In genomic region chr12:34387711-34388635, GRCh38 we compare ENCODE assay signal across 15 cellular contexts.
DNase-seq lines count a peak whose midpoint lies in the region; ATAC-seq, FAIRE-seq and TF ChIP-seq lines count a peak whose summit lies in the region.
"Had no signal": no experiment of that assay in that cellular context is flagged by ENCODE, and none has a peak within 500 bp of the region (broad histone marks: within the 10 kb centered on the region; RNA-seq: fewer than 3 reads in every experiment).

No MANE protein-coding gene starts in this region.

- no peak overlapping the region for H3K4me3 ChIP-seq in right cardiac atrium (ENCODE audit: low read length)
- no peak overlapping the region for H3K4me3 ChIP-seq in left ventricle myocardium inferior
- H3K4me3 ChIP-seq in kidney (ENCODE audit: low read length in 2 of 2) = no peak overlapping the region
- H3K4me3 ChIP-seq in spleen = no peak overlapping the region
- H3K4me3 ChIP-seq: BLaER1 treated with 17β-estradiol and CSF1 and Interleukin-3, amounts not matched to agents 10 nM and 100 nM; GM23248; HAP-1 had no signal

- WGBS in right cardiac atrium = 72% methylated on average over 25 of the region's 25 CpGs
- 74 to 80% (median 77%) methylated on average over 25 of the region's 25 CpGs for WGBS in spleen, 5 donors

- TF ChIP-seq POLR2A in spleen (IDR thresholded peaks at IDR 0.05) = no peak

- TF ChIP-seq CTCF in left ventricle myocardium inferior (IDR thresholded peaks at IDR 0.05; ENCODE audit: borderline replicate concordance) = no peak
- no peak for TF ChIP-seq CTCF in kidney (IDR thresholded peaks at IDR 0.05; ENCODE audit: borderline replicate concordance, extremely low read depth, insufficient read depth)
- no peak for TF ChIP-seq CTCF in spleen (IDR thresholded peaks at IDR 0.05 in 8 of 11, conservative IDR thresholded peaks at IDR 0.05 in 3 of 11)

- H3K27ac ChIP-seq in right cardiac atrium (ENCODE audit: low read length) (no peak overlapping the region), left ventricle myocardium inferior (replicated peaks) (no peak overlapping the region), kidney (ENCODE audit: low read depth in 2 of 2, low read length in 2 of 2) (no peak overlapping the region), spleen (no peak overlapping the region)
- H3K27ac ChIP-seq: BLaER1 treated with 17β-estradiol and CSF1 and Interleukin-3, amounts not matched to agents 10 nM and 100 nM; GM23248 had no signal

- H3K36me3 ChIP-seq in left ventricle myocardium inferior (no peaks in the 10 kb centered on the region), kidney (ENCODE audit: control insufficient read depth in 1 of 2, insufficient read depth in 2 of 2, low read length in 2 of 2) (no peaks in the 10 kb centered on the region), spleen (no peaks in the 10 kb centered on the region)
- H3K36me3 ChIP-seq: BLaER1 treated with 17β-estradiol and CSF1 and Interleukin-3, amounts not matched to agents 10 nM and 100 nM; HAP-1 had no signal

- no peak for FAIRE-seq in kidney (lab: Jason Lieb, UNC)
- FAIRE-seq: D721Med, G401.6, GM12891, GM19239 had no signal

- no peaks in the 10 kb centered on the region for H3K4me1 ChIP-seq in right cardiac atrium (ENCODE audit: control insufficient read depth, insufficient read depth, low read length)
- H3K4me1 ChIP-seq in left ventricle myocardium inferior = no peaks in the 10 kb centered on the region
- no peaks in the 10 kb centered on the region for H3K4me1 ChIP-seq in kidney (ENCODE audit: control insufficient read depth in 1 of 2, insufficient read depth in 1 of 2, low read depth in 1 of 2, low read length in 2 of 2)
- no peaks in the 10 kb centered on the region for H3K4me1 ChIP-seq in spleen
- H3K4me1 ChIP-seq: Caco-2, HAP-1 had no signal

- no peak overlapping the region for H3K9ac ChIP-seq in kidney (ENCODE audit: low read length in 2 of 2)
- H3K9ac ChIP-seq: BLaER1 treated with 17β-estradiol and CSF1 and Interleukin-3, amounts not matched to agents 10 nM and 100 nM; GM23248 had no signal

- intact Hi-C loops in right cardiac atrium (cut with DNase I) = no loop called here
- intact Hi-C loops in left ventricle myocardium inferior (cut with micrococcal nuclease) = no loop called here
- intact Hi-C loops in kidney (cut with DNase I) = no loop called here
- intact Hi-C loops in spleen (cut with DNase I; ENCODE audit: low total_unique reads) = no loop called here

- ATAC-seq in right cardiac atrium = no peak

- H3K27me3 ChIP-seq in right cardiac atrium (ENCODE audit: control insufficient read depth, insufficient read depth) (no peaks in the 10 kb centered on the region), left ventricle myocardium inferior (ENCODE audit: low read depth) (peaks cover 76% of the 10 kb centered on the region), spleen (replicated peaks in 1 of 7) (peaks cover 0 to 25% (median 0%) of the 10 kb centered on the region in 7 donors)
- H3K27me3 ChIP-seq: BLaER1 treated with 17β-estradiol and CSF1 and Interleukin-3, amounts not matched to agents 10 nM and 100 nM had no signal

- no peaks in the 10 kb centered on the region for H3K9me3 ChIP-seq in right cardiac atrium (ENCODE audit: control insufficient read depth, low read length)
- peaks cover 50% of the 10 kb centered on the region for H3K9me3 ChIP-seq in left ventricle myocardium inferior (replicated peaks)
- peaks cover 0 to 24% of the 10 kb centered on the region in 2 donors for H3K9me3 ChIP-seq in kidney (ENCODE audit: control insufficient read depth in 1 of 2, low read length in 2 of 2)
- H3K9me3 ChIP-seq in spleen = peaks cover 0 to 100% (median 97%) of the 10 kb centered on the region in 8 donors
- H3K9me3 ChIP-seq: Caco-2, HAP-1 had no signal

- DNase-seq in right cardiac atrium (peak in 2 of 3 donors; percentile 18 to 51), left ventricle myocardium inferior (no peak), kidney (peak; percentile 45), spleen (peak; percentile 53), NCI-H2171 (lab: John Stamatoyannopoulos, UW) (no peak), hippocampal formation (lab: John Stamatoyannopoulos, UW) (no peak)
- DNase-seq: Caco-2; CD4-positive, CD25-positive, alpha-beta regulatory T cell; GM23248 had no signal

Comparison
In these comparisons a context has a peak if more than half of its experiments do, and no peak if none do; other contexts are left out.
1. DNase-seq: peak in right cardiac atrium (2 of 3), kidney (single experiment) and spleen (single experiment); none in left ventricle myocardium inferior (single experiment), NCI-H2171 (single experiment) and hippocampal formation (0 of 2).